Comparison of ENCODE assay signal across 12 cellular contexts in the genomic region with DNA sequence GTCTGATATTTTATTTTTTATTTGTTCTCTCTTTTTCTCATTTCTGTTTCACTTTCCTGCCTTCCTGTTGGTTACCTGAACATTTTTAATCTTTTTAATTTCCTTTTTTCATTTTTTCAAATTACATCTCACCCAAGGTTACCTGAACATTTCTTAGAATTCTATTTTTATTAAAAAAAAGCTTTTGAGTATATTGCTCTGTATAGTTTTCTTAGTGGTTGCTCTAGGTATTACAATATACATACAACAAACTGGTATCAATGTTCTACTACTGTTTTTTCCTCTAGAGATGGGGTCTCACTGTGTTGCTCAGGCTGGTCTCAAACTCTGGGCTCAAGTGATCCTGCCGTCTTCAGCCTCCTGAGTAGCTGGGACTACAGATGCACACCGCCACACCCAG.
"Had no signal": no experiment of that assay in that cellular context is flagged by ENCODE, and none has a peak within 500 bp of the region (broad histone marks: within the 10 kb centered on the region; RNA-seq: fewer than 3 reads in every experiment).

No MANE protein-coding gene starts in this region.

- H3K4me1 ChIP-seq: breast epithelium had no signal

- H3K4me3 Mint-ChIP-seq: activated naive CD8-positive, alpha-beta T cell treated with anti-CD3 and anti-CD28 coated beads for 36 hours; natural killer cell treated with Interleukin-12 subunit alpha and Interleukin-12 subunit beta and Interleukin-15 and Interleukin-18, amount 100 ng/mL, for 72 hours had no signal

- H3K27ac Mint-ChIP-seq: activated naive CD8-positive, alpha-beta T cell treated with anti-CD3 and anti-CD28 coated beads for 36 hours; natural killer cell treated with Interleukin-12 subunit alpha and Interleukin-12 subunit beta and Interleukin-15 and Interleukin-18, amount 100 ng/mL, for 72 hours had no signal

- H3K36me3 ChIP-seq: breast epithelium, ovary had no signal

- H3K36me3 Mint-ChIP-seq: natural killer cell treated with Interleukin-12 subunit alpha and Interleukin-12 subunit beta and Interleukin-15 and Interleukin-18, amount 100 ng/mL, for 72 hours had no signal

- DNase-seq: activated CD4-positive, alpha-beta T cell treated with anti-CD3 and anti-CD28 coated beads for 1 hour; activated CD4-positive, alpha-beta T cell treated with anti-CD3 and anti-CD28 coated beads, Interleukin-2, amount 50 U/mL, for 48 hours; activated gamma-delta T cell treated with Interleukin-2 at 50 U/mL for 16 hours; activated naive CD8-positive, alpha-beta T cell treated with anti-CD3 and anti-CD28 coated beads for 36 hours; activated T-cell treated with anti-CD3 and anti-CD28 coated beads, Interleukin-2, amount 50 U/mL, for 48 hours; heart right ventricle; mammary epithelial cell; ovary; tibial artery had no signal

- H3K27ac ChIP-seq: breast epithelium, heart right ventricle, ovary, tibial artery, vagina had no signal

- H3K27me3 ChIP-seq: breast epithelium, heart right ventricle, ovary, tibial artery, vagina had no signal

- H3K9me3 Mint-ChIP-seq: natural killer cell treated with Interleukin-12 subunit alpha and Interleukin-12 subunit beta and Interleukin-15 and Interleukin-18, amount 100 ng/mL, for 72 hours had no signal

- H3K9me3 ChIP-seq: breast epithelium, heart right ventricle, ovary, tibial artery, vagina had no signal

- H3K27me3 Mint-ChIP-seq: activated naive CD8-positive, alpha-beta T cell treated with anti-CD3 and anti-CD28 coated beads for 36 hours; natural killer cell treated with Interleukin-12 subunit alpha and Interleukin-12 subunit beta and Interleukin-15 and Interleukin-18, amount 100 ng/mL, for 72 hours had no signal

- ATAC-seq: heart right ventricle; natural killer cell treated with Interleukin-12 subunit alpha and Interleukin-12 subunit beta and Interleukin-15 and Interleukin-18, amount 100 ng/mL, for 72 hours had no signal

- H3K4me3 ChIP-seq: breast epithelium, heart right ventricle, ovary, tibial artery, vagina had no signal
